In genomic region chr1:186283374-186283773, GRCh38 we compare ENCODE assay signal across 17 cellular contexts. TPM values are rescaled to one million over a fixed set of nuclear protein-coding genes. Genes with fewer than 3 reads are reported as not detected.
DNase-seq lines count a peak whose midpoint lies in the region; ATAC-seq lines count a peak whose summit lies in the region.
"Had no signal": no experiment of that assay in that cellular context is flagged by ENCODE, and none has a peak within 500 bp of the region (broad histone marks: within the 10 kb centered on the region; RNA-seq: fewer than 3 reads in every experiment).

No MANE protein-coding gene starts in this region.

- H3K27ac ChIP-seq in caudate nucleus (ENCODE audit: low read depth, low read length): no peak overlapping the region
- H3K27ac ChIP-seq: thyroid gland had no signal

- peak; percentile 32 to 57 for ATAC-seq in activated T-cell treated with anti-CD3 and anti-CD28 coated beads, Interleukin-2, amount 50 U/mL, for 4 hours
- ATAC-seq in GM21360 (IDR thresholded peaks at IDR 0.05; ENCODE audit: unreplicated experiment) (peak; percentile 70), HG03039 (IDR thresholded peaks at IDR 0.05; ENCODE audit: unreplicated experiment) (peak; percentile 88), GM21528 (IDR thresholded peaks at IDR 0.05; ENCODE audit: low FRiP score, unreplicated experiment) (no peak)
- peak; percentile 84 to 86 for ATAC-seq in activated naive CD4-positive, alpha-beta T cell treated with anti-CD3 and anti-CD28 coated beads, Interleukin-2, amount 50 U/mL, for 72 hours
- no peak for ATAC-seq in stimulated activated naive CD8-positive, alpha-beta T cell treated with anti-CD3 and anti-CD28 coated beads, Interleukin-15, amount 100 ng/mL, for 72 hours
- ATAC-seq: left ventricle myocardium superior; naive thymus-derived CD4-positive, alpha-beta T cell had no signal

- no peak for DNase-seq in activated T-cell treated with anti-CD3 and anti-CD28 coated beads, Interleukin-2, amount 50 U/mL, for 4 hours
- DNase-seq in activated T-cell treated with anti-CD3 and anti-CD28 coated beads, Interleukin-2, amount 50 U/mL, for 48 hours: no peak
- DNase-seq in activated naive CD4-positive, alpha-beta T cell treated with anti-CD3 and anti-CD28 coated beads, Interleukin-2, amount 50 U/mL, for 72 hours (ENCODE audit: low spot score in 2 of 2): no peak
- DNase-seq in stimulated activated naive CD8-positive, alpha-beta T cell treated with anti-CD3 and anti-CD28 coated beads, Interleukin-15, amount 100 ng/mL, for 72 hours: no peak
- no peak for DNase-seq in caudate nucleus (lab: John Stamatoyannopoulos, UW)
- DNase-seq: activated B cell treated with CpG ODN at 0.5 μM for 24 hours; GF-D8; H9; left ventricle myocardium superior; naive thymus-derived CD4-positive, alpha-beta T cell; NCI-H1105 treated with DMSO at 0.1 percent for 48 hours; NCI-H510A; thyroid gland had no signal

- no peaks in the 10 kb centered on the region for H3K36me3 Mint-ChIP-seq in activated T-cell treated with anti-CD3 and anti-CD28 coated beads, Interleukin-2, amount 50 U/mL, for 4 hours (ENCODE audit: insufficient read depth)
- H3K36me3 Mint-ChIP-seq in activated naive CD4-positive, alpha-beta T cell treated with anti-CD3 and anti-CD28 coated beads, Interleukin-2, amount 50 U/mL, for 72 hours: peaks cover 23 to 33% of the 10 kb centered on the region in 2 donors

- peak overlapping the region; percentile 81 to 84 for H3K27ac Mint-ChIP-seq in activated naive CD4-positive, alpha-beta T cell treated with anti-CD3 and anti-CD28 coated beads, Interleukin-2, amount 50 U/mL, for 72 hours
- H3K27ac Mint-ChIP-seq in stimulated activated naive CD8-positive, alpha-beta T cell treated with anti-CD3 and anti-CD28 coated beads, Interleukin-15, amount 100 ng/mL, for 72 hours: no peak overlapping the region
- H3K27ac Mint-ChIP-seq: activated B cell treated with CpG ODN at 0.5 μM for 24 hours, H9 had no signal

- H3K27me3 Mint-ChIP-seq in activated T-cell treated with anti-CD3 and anti-CD28 coated beads, Interleukin-2, amount 50 U/mL, for 4 hours (ENCODE audit: low read depth): peaks cover 2% of the 10 kb centered on the region
- H3K27me3 Mint-ChIP-seq in stimulated activated naive CD8-positive, alpha-beta T cell treated with anti-CD3 and anti-CD28 coated beads, Interleukin-15, amount 100 ng/mL, for 72 hours: no peaks in the 10 kb centered on the region

- H3K9me3 Mint-ChIP-seq in activated T-cell treated with anti-CD3 and anti-CD28 coated beads, Interleukin-2, amount 50 U/mL, for 4 hours: no peaks in the 10 kb centered on the region
- H3K9me3 Mint-ChIP-seq in activated naive CD4-positive, alpha-beta T cell treated with anti-CD3 and anti-CD28 coated beads, Interleukin-2, amount 50 U/mL, for 72 hours: peaks cover 8 to 24% of the 10 kb centered on the region in 2 donors
- peaks cover 0 to 7% of the 10 kb centered on the region in 2 donors for H3K9me3 Mint-ChIP-seq in stimulated activated naive CD8-positive, alpha-beta T cell treated with anti-CD3 and anti-CD28 coated beads, Interleukin-15, amount 100 ng/mL, for 72 hours
- H3K9me3 Mint-ChIP-seq: activated B cell treated with CpG ODN at 0.5 μM for 24 hours, H9 had no signal

- H3K4me1 Mint-ChIP-seq in activated T-cell treated with anti-CD3 and anti-CD28 coated beads, Interleukin-2, amount 50 U/mL, for 4 hours (ENCODE audit: low read depth): peaks cover 27% of the 10 kb centered on the region
- peaks cover 11% of the 10 kb centered on the region for H3K4me1 Mint-ChIP-seq in stimulated activated naive CD8-positive, alpha-beta T cell treated with anti-CD3 and anti-CD28 coated beads, Interleukin-15, amount 100 ng/mL, for 72 hours
- H3K4me1 Mint-ChIP-seq: activated B cell treated with CpG ODN at 0.5 μM for 24 hours had no signal

- no peak overlapping the region for H3K4me3 Mint-ChIP-seq in activated T-cell treated with anti-CD3 and anti-CD28 coated beads, Interleukin-2, amount 50 U/mL, for 4 hours
- H3K4me3 Mint-ChIP-seq in stimulated activated naive CD8-positive, alpha-beta T cell treated with anti-CD3 and anti-CD28 coated beads, Interleukin-15, amount 100 ng/mL, for 72 hours: no peak overlapping the region
- H3K4me3 Mint-ChIP-seq: activated B cell treated with CpG ODN at 0.5 μM for 24 hours, H9 had no signal

RNA-seq across cellular contexts. Expression of gene PRG4, which starts 12.7 kb away (rescaled TPM):
- total RNA-seq in activated T-cell treated with anti-CD3 and anti-CD28 coated beads, Interleukin-2, amount 50 U/mL, for 4 hours: 1 to 10 TPM in 1 of 3 donors, under 1 TPM in 2; 0.21 to 3.0 (median 0.40) TPM
- total RNA-seq in activated naive CD4-positive, alpha-beta T cell treated with anti-CD3 and anti-CD28 coated beads, Interleukin-2, amount 50 U/mL, for 72 hours: 10 to 100 TPM; 31.0 to 40.8 TPM
- total RNA-seq: activated B cell treated with CpG ODN at 0.5 μM for 24 hours, renal cortical epithelial cell had no signal

Comparison
In these comparisons a context has a peak if more than half of its experiments do, and no peak if none do; other contexts are left out.
1. ATAC-seq: peak in activated T-cell treated with anti-CD3 and anti-CD28 coated beads, Interleukin-2, amount 50 U/mL, for 4 hours (2 of 2), GM21360 (single experiment), HG03039 (single experiment) and activated naive CD4-positive, alpha-beta T cell treated with anti-CD3 and anti-CD28 coated beads, Interleukin-2, amount 50 U/mL, for 72 hours (2 of 2); none in stimulated activated naive CD8-positive, alpha-beta T cell treated with anti-CD3 and anti-CD28 coated beads, Interleukin-15, amount 100 ng/mL, for 72 hours (single experiment) and GM21528 (single experiment).
2. H3K27ac Mint-ChIP-seq: peak in activated naive CD4-positive, alpha-beta T cell treated with anti-CD3 and anti-CD28 coated beads, Interleukin-2, amount 50 U/mL, for 72 hours (2 of 2); none in stimulated activated naive CD8-positive, alpha-beta T cell treated with anti-CD3 and anti-CD28 coated beads, Interleukin-15, amount 100 ng/mL, for 72 hours (0 of 2).
3. RNA of gene PRG4, which starts 12.7 kb away (total RNA-seq): 31.0 to 40.8 TPM in activated naive CD4-positive, alpha-beta T cell treated with anti-CD3 and anti-CD28 coated beads, Interleukin-2, amount 50 U/mL, for 72 hours; 0.21 to 3.0 TPM in activated T-cell treated with anti-CD3 and anti-CD28 coated beads, Interleukin-2, amount 50 U/mL, for 4 hours; every median in the first group is over 4 times any median in the second.